Comparison of ENCODE assay signal across 23 cellular contexts in genomic region chr2:32068-32467, GRCh38. TPM values are rescaled to one million over a fixed set of nuclear protein-coding genes. Genes with fewer than 3 reads are reported as not detected.
A peak's percentile ranks its signal among the peaks of the same experiment; 100 is the strongest.
DNase-seq lines count a peak whose midpoint lies in the region; ATAC-seq and TF ChIP-seq lines count a peak whose summit lies in the region.
"Had no signal": no experiment of that assay in that cellular context is flagged by ENCODE, and none has a peak within 500 bp of the region (broad histone marks: within the 10 kb centered on the region; RNA-seq: fewer than 3 reads in every experiment).

No MANE protein-coding gene starts in this region.

- 81 to 91% methylated on average over 5 of the region's 5 CpGs for WGBS in lower leg skin, 2 donors

- H3K4me3 ChIP-seq in lower leg skin (ENCODE audit: low read depth, poor library complexity, severe bottlenecking): no peak overlapping the region
- H3K4me3 ChIP-seq: BLaER1, ovary, SK-N-MC had no signal

- peak overlapping the region in 1 of 2 donors; percentile 35 for H3K4me3 Mint-ChIP-seq in activated T-cell treated with anti-CD3 and anti-CD28 coated beads, Interleukin-2, amount 50 U/mL, for 72 hours
- H3K4me3 Mint-ChIP-seq: immature natural killer cell, memory B cell, type B pancreatic cell had no signal

- TF ChIP-seq POLR2A in lower leg skin (IDR thresholded peaks at IDR 0.05): no peak

- peak; percentile 35 for ATAC-seq in HG02678 (IDR thresholded peaks at IDR 0.05; ENCODE audit: unreplicated experiment)
- ATAC-seq in activated T-cell treated with anti-CD3 and anti-CD28 coated beads, Interleukin-2, amount 50 U/mL, for 72 hours (replicated peaks in 1 of 2): peak; percentile 65
- no peak for ATAC-seq in GM18909 (IDR thresholded peaks at IDR 0.05; ENCODE audit: poor library complexity, unreplicated experiment)

- peak overlapping the region; percentile 44 for H3K27ac Mint-ChIP-seq in activated T-cell treated with anti-CD3 and anti-CD28 coated beads, Interleukin-2, amount 50 U/mL, for 72 hours
- H3K27ac Mint-ChIP-seq: immature natural killer cell, memory B cell, type B pancreatic cell had no signal

- H3K27me3 Mint-ChIP-seq in activated T-cell treated with anti-CD3 and anti-CD28 coated beads, Interleukin-2, amount 50 U/mL, for 72 hours (ENCODE audit: low read depth): no peaks in the 10 kb centered on the region

- DNase-seq in activated T-cell treated with anti-CD3 and anti-CD28 coated beads for 24 hours (ENCODE audit: low read depth) (peak; percentile 19), lower leg skin (ENCODE audit: low spot score in 2 of 2) (no peak), SHP77 treated with DMSO at 0.1 percent for 48 hours (lab: John Stamatoyannopoulos, UW) (no peak)
- DNase-seq in activated T-cell treated with anti-CD3 and anti-CD28 coated beads, Interleukin-2, amount 50 U/mL, for 1 hour: no peak
- peak; percentile 40 to 66 for DNase-seq in activated T-cell treated with anti-CD3 and anti-CD28 coated beads, Interleukin-2, amount 50 U/mL, for 72 hours
- DNase-seq in stimulated activated CD4-positive, alpha-beta T cell treated with anti-CD3 and anti-CD28 coated beads, Interleukin-4, amount 100 ng/mL, for 24 hours: peak; percentile 53
- DNase-seq: amniotic stem cell, brain microvascular endothelial cell, GDM1, HCEC 1CT, hippocampal formation, immature natural killer cell, NCI-H1048, NCI-H1694 treated with DMSO at 0.1 percent for 48 hours, ovary, small intestine had no signal

- peaks cover 0 to 3% of the 10 kb centered on the region in 2 donors for H3K9me3 Mint-ChIP-seq in activated T-cell treated with anti-CD3 and anti-CD28 coated beads, Interleukin-2, amount 50 U/mL, for 72 hours
- H3K9me3 Mint-ChIP-seq: immature natural killer cell, memory B cell, type B pancreatic cell had no signal

- intact Hi-C loops in lower leg skin (cut with DNase I; ENCODE audit: low total_unique reads): no loop called here

- H3K4me1 Mint-ChIP-seq in activated T-cell treated with anti-CD3 and anti-CD28 coated beads, Interleukin-2, amount 50 U/mL, for 72 hours (ENCODE audit: low read depth): peaks cover 41% of the 10 kb centered on the region

- TF ChIP-seq CTCF in lower leg skin (IDR thresholded peaks at IDR 0.05): no peak

- no peaks in the 10 kb centered on the region for H3K36me3 Mint-ChIP-seq in activated T-cell treated with anti-CD3 and anti-CD28 coated beads, Interleukin-2, amount 50 U/mL, for 72 hours (ENCODE audit: insufficient read depth in 2 of 2)
- H3K36me3 Mint-ChIP-seq: memory B cell, type B pancreatic cell had no signal

RNA-seq across cellular contexts. Expression of gene FAM110C, which starts 14.2 kb away (rescaled TPM):
- total RNA-seq in activated T-cell treated with anti-CD3 and anti-CD28 coated beads, Interleukin-2, amount 50 U/mL, for 72 hours: 1 to 10 TPM in 1 of 2 donors, under 1 TPM in 1; 0.72 to 2.0 TPM
- total RNA-seq in lower leg skin: 10 to 100 TPM; 25.6 to 49.9 (median 30.0) TPM
- total RNA-seq: endothelial cell of umbilical vein had no signal

Comparison
In these comparisons a context has a peak if more than half of its experiments do, and no peak if none do; other contexts are left out.
1. DNase-seq: peak in activated T-cell treated with anti-CD3 and anti-CD28 coated beads for 24 hours (single experiment), activated T-cell treated with anti-CD3 and anti-CD28 coated beads, Interleukin-2, amount 50 U/mL, for 72 hours (2 of 2) and stimulated activated CD4-positive, alpha-beta T cell treated with anti-CD3 and anti-CD28 coated beads, Interleukin-4, amount 100 ng/mL, for 24 hours (single experiment); none in activated T-cell treated with anti-CD3 and anti-CD28 coated beads, Interleukin-2, amount 50 U/mL, for 1 hour (single experiment), lower leg skin (0 of 2) and SHP77 treated with DMSO at 0.1 percent for 48 hours (single experiment).
2. RNA of gene FAM110C, which starts 14.2 kb away (total RNA-seq): 25.6 to 49.9 TPM in lower leg skin; 0.72 to 2.0 TPM in activated T-cell treated with anti-CD3 and anti-CD28 coated beads, Interleukin-2, amount 50 U/mL, for 72 hours; every median in the first group is over 4 times any median in the second.